1 cellular context compared by ENCODE assay signal in the genomic region with DNA sequence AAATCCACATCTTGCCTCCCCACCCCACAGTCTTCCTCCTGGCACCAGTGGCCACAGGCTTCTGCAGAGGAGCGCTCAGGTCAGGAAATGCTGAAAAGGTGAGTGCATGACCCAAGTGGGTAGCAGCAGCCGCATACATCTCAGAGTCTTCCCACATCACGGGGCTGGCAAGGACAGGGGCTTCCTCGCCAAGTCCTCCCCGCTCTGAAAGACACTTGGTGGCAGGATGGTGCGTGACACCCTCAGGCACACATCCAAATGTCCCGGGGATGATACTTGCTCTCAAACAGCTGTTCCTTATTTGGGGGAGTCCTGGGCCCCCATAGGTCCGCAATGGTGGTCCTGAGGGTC.
TF ChIP-seq lines count a peak whose summit lies in the region.

No MANE protein-coding gene starts in this region.

TF ChIP-seq in SK-N-SH treated with all-trans-retinoic acid at 6 μM for 48 hours, 23 proteins besides CTCF, POLR2A, EP300 and RAD21:
- TF ChIP-seq, protein P1, sequence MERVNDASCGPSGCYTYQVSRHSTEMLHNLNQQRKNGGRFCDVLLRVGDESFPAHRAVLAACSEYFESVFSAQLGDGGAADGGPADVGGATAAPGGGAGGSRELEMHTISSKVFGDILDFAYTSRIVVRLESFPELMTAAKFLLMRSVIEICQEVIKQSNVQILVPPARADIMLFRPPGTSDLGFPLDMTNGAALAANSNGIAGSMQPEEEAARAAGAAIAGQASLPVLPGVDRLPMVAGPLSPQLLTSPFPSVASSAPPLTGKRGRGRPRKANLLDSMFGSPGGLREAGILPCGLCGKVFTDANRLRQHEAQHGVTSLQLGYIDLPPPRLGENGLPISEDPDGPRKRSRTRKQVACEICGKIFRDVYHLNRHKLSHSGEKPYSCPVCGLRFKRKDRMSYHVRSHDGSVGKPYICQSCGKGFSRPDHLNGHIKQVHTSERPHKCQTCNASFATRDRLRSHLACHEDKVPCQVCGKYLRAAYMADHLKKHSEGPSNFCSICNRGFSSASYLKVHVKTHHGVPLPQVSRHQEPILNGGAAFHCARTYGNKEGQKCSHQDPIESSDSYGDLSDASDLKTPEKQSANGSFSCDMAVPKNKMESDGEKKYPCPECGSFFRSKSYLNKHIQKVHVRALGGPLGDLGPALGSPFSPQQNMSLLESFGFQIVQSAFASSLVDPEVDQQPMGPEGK (CRISPR knock-in tag; IDR thresholded peaks at IDR 0.05; ENCODE audit: borderline replicate concordance), result no peak
- TF ChIP-seq CSDC2 (CRISPR knock-in tag; IDR thresholded peaks at IDR 0.05), result no peak
- TF ChIP-seq BACH2 (CRISPR knock-in tag; IDR thresholded peaks at IDR 0.05; ENCODE audit: borderline replicate concordance), result no peak
- no peak for TF ChIP-seq ARNTL (CRISPR knock-in tag; IDR thresholded peaks at IDR 0.05; ENCODE audit: borderline replicate concordance, low read depth)
- no peak for TF ChIP-seq ZNF8 (CRISPR knock-in tag; IDR thresholded peaks at IDR 0.05)
- TF ChIP-seq ESRRG (CRISPR knock-in tag; IDR thresholded peaks at IDR 0.05), result no peak
